In the genomic region with DNA sequence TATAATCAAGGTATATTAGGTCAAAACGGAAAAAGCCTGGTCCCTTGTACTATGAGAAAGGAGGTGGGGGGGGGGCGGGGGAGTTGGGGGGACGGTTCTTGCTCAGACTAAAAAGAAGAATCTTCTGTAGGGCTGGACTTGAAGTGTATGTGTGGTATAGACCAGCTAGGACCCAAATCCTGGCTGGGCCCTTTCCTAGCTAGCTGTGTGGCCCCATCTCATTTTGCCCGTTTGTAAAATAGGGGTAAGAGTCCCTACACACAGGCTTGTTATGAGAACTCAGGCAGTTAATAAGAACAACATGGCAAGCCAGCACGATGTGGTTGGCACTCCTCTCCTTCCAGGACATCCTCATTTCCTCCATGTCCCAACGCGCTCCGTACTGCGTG, we compare ENCODE assay signal across 9 cellular contexts. TPM values are rescaled to one million over a fixed set of nuclear protein-coding genes. Genes with fewer than 3 reads are reported as not detected.
DNase-seq lines count a peak whose midpoint lies in the region; ATAC-seq and TF ChIP-seq lines count a peak whose summit lies in the region.
"Had no signal": no experiment of that assay in that cellular context is flagged by ENCODE, and none has a peak within 500 bp of the region (broad histone marks: within the 10 kb centered on the region; RNA-seq: fewer than 3 reads in every experiment).

No MANE protein-coding gene starts in this region.

- H3K27ac ChIP-seq in liver (ENCODE audit: low read depth in 1 of 2, low read length in 2 of 2): peak overlapping the region; percentile 82 to 92
- H3K27ac ChIP-seq in upper lobe of left lung: peak overlapping the region; percentile 82 to 86 (median 83)

- H3K9me3 Mint-ChIP-seq in activated naive CD4-positive, alpha-beta T cell treated with anti-CD3 and anti-CD28 coated beads, Interleukin-2, amount 10 ng/mL, durations not matched to agents 7 days and 5 days: no peaks in the 10 kb centered on the region
- no peaks in the 10 kb centered on the region for H3K9me3 Mint-ChIP-seq in brain

- TF ChIP-seq POLR2A in upper lobe of left lung (IDR thresholded peaks at IDR 0.05): no peak

- DNase-seq in activated naive CD4-positive, alpha-beta T cell treated with anti-CD3 and anti-CD28 coated beads, Interleukin-2, amount 10 ng/mL, durations not matched to agents 7 days and 5 days: no peak
- DNase-seq in activated naive CD4-positive, alpha-beta T cell treated with Interleukin-2 at 50 U/mL for 16 hours: no peak
- DNase-seq in upper lobe of left lung: no peak
- no peak for DNase-seq in stimulated activated CD4-positive, alpha-beta T cell treated with anti-CD3 and anti-CD28 coated beads, Interleukin-4, amount 100 ng/mL, for 1 hour
- DNase-seq in NCI-H2196 treated with DMSO at 0.1 percent for 48 hours (lab: John Stamatoyannopoulos, UW; ENCODE audit: unreplicated experiment): no peak
- no peak for DNase-seq in hippocampal formation (lab: John Stamatoyannopoulos, UW)
- DNase-seq: NCI-H1092 had no signal

- no peak for TF ChIP-seq RAD21 in liver (IDR thresholded peaks at IDR 0.05)

- H3K27me3 Mint-ChIP-seq in activated naive CD4-positive, alpha-beta T cell treated with anti-CD3 and anti-CD28 coated beads, Interleukin-2, amount 10 ng/mL, durations not matched to agents 7 days and 5 days: peaks cover 58% of the 10 kb centered on the region
- H3K27me3 Mint-ChIP-seq in brain: peaks cover 57% of the 10 kb centered on the region

- peak overlapping the region; percentile 73 to 90 (median 83) for H3K4me3 ChIP-seq in liver (ENCODE audit: low read depth in 1 of 3, low read length in 3 of 3)
- H3K4me3 ChIP-seq in upper lobe of left lung: peak overlapping the region; percentile 32 to 64 (median 57)

- no peak for ATAC-seq in upper lobe of left lung (ENCODE audit: low FRiP score in 2 of 2)

- H3K27me3 ChIP-seq in liver (ENCODE audit: control insufficient read depth in 4 of 4, insufficient read depth in 4 of 4, low read length in 3 of 4) (no peaks in the 10 kb centered on the region), upper lobe of left lung (peaks cover 0 to 4% (median 0%) of the 10 kb centered on the region in 4 donors)

- H3K36me3 ChIP-seq in liver (ENCODE audit: control insufficient read depth in 4 of 4, insufficient read depth in 3 of 4, low read depth in 1 of 4, low read length in 3 of 4): no peaks in the 10 kb centered on the region
- no peaks in the 10 kb centered on the region for H3K36me3 ChIP-seq in upper lobe of left lung

- TF ChIP-seq CTCF in brain (conservative IDR thresholded peaks at IDR 0.05): no peak
- TF ChIP-seq CTCF in liver (IDR thresholded peaks at IDR 0.05; ENCODE audit: low read depth, low read length, missing input control): no peak
- TF ChIP-seq CTCF in upper lobe of left lung (IDR thresholded peaks at IDR 0.05): no peak

- WGBS in liver: 14% methylated on average over 9 of the region's 9 CpGs
- 28 to 32% methylated on average over 9 of the region's 9 CpGs for WGBS in upper lobe of left lung, 2 donors

- H3K4me1 ChIP-seq in liver (ENCODE audit: control insufficient read depth in 4 of 4, insufficient read depth in 4 of 4, low read length in 3 of 4): peaks cover 0 to 29% (median 20%) of the 10 kb centered on the region in 4 donors
- peaks cover 4 to 38% (median 20%) of the 10 kb centered on the region in 4 donors for H3K4me1 ChIP-seq in upper lobe of left lung

- H3K9ac ChIP-seq in liver (ENCODE audit: low read depth in 1 of 2, low read length in 2 of 2): peak overlapping the region; percentile 68 to 91

- H3K9me3 ChIP-seq in liver (ENCODE audit: control insufficient read depth in 4 of 4, low read length in 3 of 4) (no peaks in the 10 kb centered on the region), upper lobe of left lung (no peaks in the 10 kb centered on the region)

- CTCF ChIA-PET in activated naive CD4-positive, alpha-beta T cell treated with anti-CD3 and anti-CD28 coated beads, Interleukin-2, amount 10 ng/mL, durations not matched to agents 7 days and 5 days (lab: Charles Lee): no interaction called here

- no peak overlapping the region for H3K27ac Mint-ChIP-seq in activated naive CD4-positive, alpha-beta T cell treated with anti-CD3 and anti-CD28 coated beads, Interleukin-2, amount 10 ng/mL, durations not matched to agents 7 days and 5 days
- peak overlapping the region in 3 of 5 experiments; percentile 22 to 78 (median 52) for H3K27ac Mint-ChIP-seq in brain

- peaks cover 17% of the 10 kb centered on the region for H3K4me1 Mint-ChIP-seq in activated naive CD4-positive, alpha-beta T cell treated with anti-CD3 and anti-CD28 coated beads, Interleukin-2, amount 10 ng/mL, durations not matched to agents 7 days and 5 days
- H3K4me1 Mint-ChIP-seq in brain: peaks cover 17% of the 10 kb centered on the region

- TF ChIP-seq EP300 in upper lobe of left lung (IDR thresholded peaks at IDR 0.05): no peak

- no peaks in the 10 kb centered on the region for H3K36me3 Mint-ChIP-seq in activated naive CD4-positive, alpha-beta T cell treated with anti-CD3 and anti-CD28 coated beads, Interleukin-2, amount 10 ng/mL, durations not matched to agents 7 days and 5 days
- H3K36me3 Mint-ChIP-seq in brain: no peaks in the 10 kb centered on the region

- peak overlapping the region; percentile 76 for H3K4me3 Mint-ChIP-seq in activated naive CD4-positive, alpha-beta T cell treated with anti-CD3 and anti-CD28 coated beads, Interleukin-2, amount 10 ng/mL, durations not matched to agents 7 days and 5 days
- H3K4me3 Mint-ChIP-seq in brain: peak overlapping the region; percentile 87 to 96 (median 91)

TF ChIP-seq in liver, 16 proteins besides CTCF, POLR2A, EP300 and RAD21:
- TF ChIP-seq, protein P1, sequence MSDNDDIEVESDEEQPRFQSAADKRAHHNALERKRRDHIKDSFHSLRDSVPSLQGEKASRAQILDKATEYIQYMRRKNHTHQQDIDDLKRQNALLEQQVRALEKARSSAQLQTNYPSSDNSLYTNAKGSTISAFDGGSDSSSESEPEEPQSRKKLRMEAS (IDR thresholded peaks at IDR 0.05): no peak
- TF ChIP-seq, protein P2, sequence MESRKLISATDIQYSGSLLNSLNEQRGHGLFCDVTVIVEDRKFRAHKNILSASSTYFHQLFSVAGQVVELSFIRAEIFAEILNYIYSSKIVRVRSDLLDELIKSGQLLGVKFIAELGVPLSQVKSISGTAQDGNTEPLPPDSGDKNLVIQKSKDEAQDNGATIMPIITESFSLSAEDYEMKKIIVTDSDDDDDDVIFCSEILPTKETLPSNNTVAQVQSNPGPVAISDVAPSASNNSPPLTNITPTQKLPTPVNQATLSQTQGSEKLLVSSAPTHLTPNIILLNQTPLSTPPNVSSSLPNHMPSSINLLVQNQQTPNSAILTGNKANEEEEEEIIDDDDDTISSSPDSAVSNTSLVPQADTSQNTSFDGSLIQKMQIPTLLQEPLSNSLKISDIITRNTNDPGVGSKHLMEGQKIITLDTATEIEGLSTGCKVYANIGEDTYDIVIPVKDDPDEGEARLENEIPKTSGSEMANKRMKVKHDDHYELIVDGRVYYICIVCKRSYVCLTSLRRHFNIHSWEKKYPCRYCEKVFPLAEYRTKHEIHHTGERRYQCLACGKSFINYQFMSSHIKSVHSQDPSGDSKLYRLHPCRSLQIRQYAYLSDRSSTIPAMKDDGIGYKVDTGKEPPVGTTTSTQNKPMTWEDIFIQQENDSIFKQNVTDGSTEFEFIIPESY (IDR thresholded peaks at IDR 0.05): no peak
- TF ChIP-seq HNF4G (IDR thresholded peaks at IDR 0.05): no peak
- no peak for TF ChIP-seq NR2F2 (IDR thresholded peaks at IDR 0.05)
- TF ChIP-seq GABPA (IDR thresholded peaks at IDR 0.05 in 1 of 2, conservative IDR thresholded peaks at IDR 0.05 in 1 of 2): no peak
- TF ChIP-seq RXRA (IDR thresholded peaks at IDR 0.05): no peak
- TF ChIP-seq FOXA2 (IDR thresholded peaks at IDR 0.05): no peak
- TF ChIP-seq SP1 (IDR thresholded peaks at IDR 0.05): no peak
- TF ChIP-seq HNF4A (conservative IDR thresholded peaks at IDR 0.05): no peak
- TF ChIP-seq TAF1 (conservative IDR thresholded peaks at IDR 0.05): no peak
- TF ChIP-seq REST (IDR thresholded peaks at IDR 0.05): no peak
- TF ChIP-seq JUND (IDR thresholded peaks at IDR 0.05): no peak
- no peak for TF ChIP-seq FOXA1 (IDR thresholded peaks at IDR 0.05)
- TF ChIP-seq ATF3 (IDR thresholded peaks at IDR 0.05): no peak
- TF ChIP-seq EGR1 (IDR thresholded peaks at IDR 0.05; ENCODE audit: low read depth in 2 of 2): no peak
- TF ChIP-seq YY1 (IDR thresholded peaks at IDR 0.05): no peak
TF ChIP-seq in liver: peak in this region for 0.

RNA-seq across cellular contexts. Expression of gene EVA1A, which starts 1.1 kb away (rescaled TPM):
- 4.9 TPM for polyA plus RNA-seq in brain (ENCODE audit: insufficient read depth, low read depth, low replicate concordance)
- 100 to 1,000 TPM in 1 of 2 donors, 10 to 100 TPM in 1; 45.7 to 206 TPM for total RNA-seq in liver
- 100 to 1,000 TPM in 1 of 2 donors, 10 to 100 TPM in 1; 93.2 to 107 TPM for polyA plus RNA-seq in liver
- total RNA-seq in upper lobe of left lung: 10 to 100 TPM; 30.4 to 96.9 (median 55.0) TPM
